In the genomic region with DNA sequence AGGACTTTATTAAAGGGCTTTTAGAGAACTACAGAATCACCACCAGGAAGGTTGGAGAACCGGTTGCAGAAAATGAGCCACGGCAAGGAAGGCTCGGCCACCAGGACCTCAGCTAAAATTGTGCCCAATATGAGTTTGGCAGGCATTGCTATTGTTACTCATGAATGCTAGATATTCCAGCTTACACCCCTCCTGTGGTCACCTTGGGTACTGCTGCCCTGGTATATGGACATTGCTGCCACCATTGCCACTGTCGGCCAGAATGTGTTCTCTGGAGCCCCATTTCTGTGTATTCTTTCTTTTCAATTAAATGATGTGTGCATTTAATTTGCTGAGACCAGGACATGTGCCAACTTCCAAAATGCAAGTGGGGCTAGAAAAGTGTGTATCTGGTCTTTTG, we compare ENCODE assay signal across 8 cellular contexts.
DNase-seq lines count a peak whose midpoint lies in the region; ATAC-seq, FAIRE-seq and TF ChIP-seq lines count a peak whose summit lies in the region.

No MANE protein-coding gene starts in this region.

- no peaks in the 10 kb centered on the region for H3K9me3 Mint-ChIP-seq in activated naive CD8-positive, alpha-beta T cell treated with anti-CD3 and anti-CD28 coated beads for 36 hours
- H3K9me3 Mint-ChIP-seq in type B pancreatic cell = no peaks in the 10 kb centered on the region

- TF ChIP-seq RAD21 in A549 (conservative IDR thresholded peaks at IDR 0.05 in 1 of 2, IDR thresholded peaks at IDR 0.05 in 1 of 2) = peak in 1 of 2 experiments; percentile 10; a peak in 1 of 5 replicates

- no peaks in the 10 kb centered on the region for H3K4me1 Mint-ChIP-seq in activated naive CD8-positive, alpha-beta T cell treated with anti-CD3 and anti-CD28 coated beads for 36 hours
- no peaks in the 10 kb centered on the region for H3K4me1 Mint-ChIP-seq in type B pancreatic cell (ENCODE audit: unreplicated experiment)

- no peak overlapping the region for H3K27ac Mint-ChIP-seq in activated naive CD8-positive, alpha-beta T cell treated with anti-CD3 and anti-CD28 coated beads for 36 hours
- no peak overlapping the region for H3K27ac Mint-ChIP-seq in type B pancreatic cell

- no peak for TF ChIP-seq POLR2A in A549 (IDR thresholded peaks at IDR 0.05; ENCODE audit: low read length)

- ATAC-seq in A549 (no peak), HG03135 (IDR thresholded peaks at IDR 0.05; ENCODE audit: unreplicated experiment) (peak; percentile 63), HG02840 (IDR thresholded peaks at IDR 0.05; ENCODE audit: low FRiP score, unreplicated experiment) (no peak)

- no peaks in the 10 kb centered on the region for H3K36me3 Mint-ChIP-seq in activated naive CD8-positive, alpha-beta T cell treated with anti-CD3 and anti-CD28 coated beads for 36 hours
- H3K36me3 Mint-ChIP-seq in type B pancreatic cell = no peaks in the 10 kb centered on the region

- DNase-seq in A549 (ENCODE audit: low read depth in 1 of 2, low spot score in 1 of 2) = peak; percentile 2 to 11
- peak; percentile 1 for DNase-seq in activated naive CD8-positive, alpha-beta T cell treated with anti-CD3 and anti-CD28 coated beads for 36 hours
- peak; percentile 38 for DNase-seq in iris pigment epithelial cell (ENCODE audit: low read depth)
- DNase-seq in type B pancreatic cell (ENCODE audit: extremely low spot score, unreplicated experiment) = no peak
- no peak for DNase-seq in activated CD4-positive, alpha-beta T cell treated with anti-CD3 and anti-CD28 coated beads for 1 hour

- no peaks in the 10 kb centered on the region for H3K4me1 ChIP-seq in A549

- H3K27me3 Mint-ChIP-seq in activated naive CD8-positive, alpha-beta T cell treated with anti-CD3 and anti-CD28 coated beads for 36 hours = no peaks in the 10 kb centered on the region
- H3K27me3 Mint-ChIP-seq in type B pancreatic cell = no peaks in the 10 kb centered on the region

- CTCF ChIA-PET in A549 (lab: Yijun Ruan, JAX) = no interaction called here

- TF ChIP-seq EP300 in A549 (IDR thresholded peaks at IDR 0.05) = no peak

- no peak for FAIRE-seq in A549 (lab: Jason Lieb, UNC)

- WGBS in A549 (ENCODE audit: missing lambda C conversion rate) = 87% methylated on average over 4 of the region's 4 CpGs

- no peak overlapping the region for H3K27ac ChIP-seq in A549

- POLR2A ChIA-PET in A549 (lab: Yijun Ruan, JAX) = no interaction called here

- no peak for TF ChIP-seq CTCF in A549 (IDR thresholded peaks at IDR 0.05)
- TF ChIP-seq CTCF in GM12873 (IDR thresholded peaks at IDR 0.05; ENCODE audit: insufficient read depth, low read depth, low read length, missing control alignments) = peak; percentile 66
- peak; percentile 73 for TF ChIP-seq CTCF in type B pancreatic cell (conservative IDR thresholded peaks at IDR 0.05)

- H3K4me3 ChIP-seq in A549 = no peak overlapping the region

- H3K4me3 Mint-ChIP-seq in activated naive CD8-positive, alpha-beta T cell treated with anti-CD3 and anti-CD28 coated beads for 36 hours = no peak overlapping the region
- H3K4me3 Mint-ChIP-seq in type B pancreatic cell = no peak overlapping the region

- H3K9me3 ChIP-seq in A549 = peaks cover 6% of the 10 kb centered on the region; the same call in 1 of the 3 replicates

- H3K4me2 ChIP-seq in A549 = no peak overlapping the region

TF ChIP-seq in A549, 52 proteins besides CTCF, POLR2A, EP300 and RAD21:
- TF ChIP-seq GATA3 (IDR thresholded peaks at IDR 0.05; ENCODE audit: borderline replicate concordance) (no peak), SMC3 (IDR thresholded peaks at IDR 0.05) (no peak), MAFK (IDR thresholded peaks at IDR 0.05; ENCODE audit: partially characterized antibody) (no peak), ZNF302 (CRISPR knock-in tag; IDR thresholded peaks at IDR 0.05) (no peak), RNF2 (IDR thresholded peaks at IDR 0.05; ENCODE audit: borderline replicate concordance, low read depth) (no peak), JUN (IDR thresholded peaks at IDR 0.05) (no peak), JUNB (IDR thresholded peaks at IDR 0.05) (no peak), ZSCAN20 (CRISPR knock-in tag; IDR thresholded peaks at IDR 0.05) (no peak), EHMT2 (IDR thresholded peaks at IDR 0.05; ENCODE audit: low read depth) (no peak), FOSB (CRISPR knock-in tag; IDR thresholded peaks at IDR 0.05) (no peak), CHD4 (IDR thresholded peaks at IDR 0.05; ENCODE audit: borderline replicate concordance) (no peak), KDM5A (IDR thresholded peaks at IDR 0.05) (no peak), TFCP2L1 (CRISPR knock-in tag; IDR thresholded peaks at IDR 0.05) (no peak), NPAS2 (CRISPR knock-in tag; IDR thresholded peaks at IDR 0.05; ENCODE audit: borderline replicate concordance) (no peak), KDM1A (IDR thresholded peaks at IDR 0.05; ENCODE audit: low read depth) (no peak)
- TF ChIP-seq, protein P1, sequence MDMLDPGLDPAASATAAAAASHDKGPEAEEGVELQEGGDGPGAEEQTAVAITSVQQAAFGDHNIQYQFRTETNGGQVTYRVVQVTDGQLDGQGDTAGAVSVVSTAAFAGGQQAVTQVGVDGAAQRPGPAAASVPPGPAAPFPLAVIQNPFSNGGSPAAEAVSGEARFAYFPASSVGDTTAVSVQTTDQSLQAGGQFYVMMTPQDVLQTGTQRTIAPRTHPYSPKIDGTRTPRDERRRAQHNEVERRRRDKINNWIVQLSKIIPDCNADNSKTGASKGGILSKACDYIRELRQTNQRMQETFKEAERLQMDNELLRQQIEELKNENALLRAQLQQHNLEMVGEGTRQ (IDR thresholded peaks at IDR 0.05) = no peak
- TF ChIP-seq, protein P2, sequence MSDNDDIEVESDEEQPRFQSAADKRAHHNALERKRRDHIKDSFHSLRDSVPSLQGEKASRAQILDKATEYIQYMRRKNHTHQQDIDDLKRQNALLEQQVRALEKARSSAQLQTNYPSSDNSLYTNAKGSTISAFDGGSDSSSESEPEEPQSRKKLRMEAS (IDR thresholded peaks at IDR 0.05) = no peak
- TF ChIP-seq, protein P3, sequence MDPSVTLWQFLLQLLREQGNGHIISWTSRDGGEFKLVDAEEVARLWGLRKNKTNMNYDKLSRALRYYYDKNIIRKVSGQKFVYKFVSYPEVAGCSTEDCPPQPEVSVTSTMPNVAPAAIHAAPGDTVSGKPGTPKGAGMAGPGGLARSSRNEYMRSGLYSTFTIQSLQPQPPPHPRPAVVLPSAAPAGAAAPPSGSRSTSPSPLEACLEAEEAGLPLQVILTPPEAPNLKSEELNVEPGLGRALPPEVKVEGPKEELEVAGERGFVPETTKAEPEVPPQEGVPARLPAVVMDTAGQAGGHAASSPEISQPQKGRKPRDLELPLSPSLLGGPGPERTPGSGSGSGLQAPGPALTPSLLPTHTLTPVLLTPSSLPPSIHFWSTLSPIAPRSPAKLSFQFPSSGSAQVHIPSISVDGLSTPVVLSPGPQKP (IDR thresholded peaks at IDR 0.05; ENCODE audit: low read depth, low read length) = no peak
- TF ChIP-seq, protein P4, sequence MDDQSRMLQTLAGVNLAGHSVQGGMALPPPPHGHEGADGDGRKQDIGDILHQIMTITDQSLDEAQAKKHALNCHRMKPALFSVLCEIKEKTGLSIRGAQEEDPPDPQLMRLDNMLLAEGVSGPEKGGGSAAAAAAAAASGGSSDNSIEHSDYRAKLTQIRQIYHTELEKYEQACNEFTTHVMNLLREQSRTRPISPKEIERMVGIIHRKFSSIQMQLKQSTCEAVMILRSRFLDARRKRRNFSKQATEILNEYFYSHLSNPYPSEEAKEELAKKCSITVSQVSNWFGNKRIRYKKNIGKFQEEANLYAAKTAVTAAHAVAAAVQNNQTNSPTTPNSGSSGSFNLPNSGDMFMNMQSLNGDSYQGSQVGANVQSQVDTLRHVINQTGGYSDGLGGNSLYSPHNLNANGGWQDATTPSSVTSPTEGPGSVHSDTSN (IDR thresholded peaks at IDR 0.05) = no peak
- TF ChIP-seq, protein P5, sequence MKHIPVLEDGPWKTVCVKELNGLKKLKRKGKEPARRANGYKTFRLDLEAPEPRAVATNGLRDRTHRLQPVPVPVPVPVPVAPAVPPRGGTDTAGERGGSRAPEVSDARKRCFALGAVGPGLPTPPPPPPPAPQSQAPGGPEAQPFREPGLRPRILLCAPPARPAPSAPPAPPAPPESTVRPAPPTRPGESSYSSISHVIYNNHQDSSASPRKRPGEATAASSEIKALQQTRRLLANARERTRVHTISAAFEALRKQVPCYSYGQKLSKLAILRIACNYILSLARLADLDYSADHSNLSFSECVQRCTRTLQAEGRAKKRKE (CRISPR knock-in tag; IDR thresholded peaks at IDR 0.05; ENCODE audit: low read depth) = no peak
TF ChIP-seq in A549: peak in this region for 0.

Comparison
In these comparisons a context has a peak if more than half of its experiments do, and no peak if none do; other contexts are left out.
1. DNase-seq: peak in A549 (2 of 2), activated naive CD8-positive, alpha-beta T cell treated with anti-CD3 and anti-CD28 coated beads for 36 hours (single experiment) and iris pigment epithelial cell (single experiment); none in type B pancreatic cell (single experiment) and activated CD4-positive, alpha-beta T cell treated with anti-CD3 and anti-CD28 coated beads for 1 hour (single experiment).